ENCODE assay signal across 27 cellular contexts in genomic region chr9:130294664-130295063, GRCh38. TPM values are rescaled to one million over a fixed set of nuclear protein-coding genes. Genes with fewer than 3 reads are reported as not detected.
"Had no signal": no experiment of that assay in that cellular context is flagged by ENCODE, and none has a peak within 500 bp of the region (broad histone marks: within the 10 kb centered on the region; RNA-seq: fewer than 3 reads in every experiment).

No MANE protein-coding gene starts in this region.

- H3K27ac ChIP-seq: neutrophil, pancreas, right lobe of liver, stomach, thoracic aorta, thyroid gland, tibial nerve, upper lobe of left lung had no signal

- ATAC-seq: naive thymus-derived CD8-positive, alpha-beta T cell; natural killer cell treated with Interleukin-12 subunit alpha and Interleukin-12 subunit beta and Interleukin-15 and Interleukin-18, amount 100 ng/mL, for 72 hours; pancreas; right cardiac atrium; right lobe of liver; stimulated activated effector memory CD8-positive, alpha-beta T cell treated with anti-CD3 and anti-CD28 coated beads, Interleukin-12 subunit alpha, Interleukin-12 subunit beta, amount 100 ng/mL, for 72 hours; stimulated activated naive B cell treated with anti-CD40 and anti-IgM and Interleukin-4, amounts not matched to agents 10 μg/mL and 1 μg/mL and 100 μg/mL, for 72 hours had no signal

- H3K27me3 ChIP-seq: pancreas, right lobe of liver, sigmoid colon, thyroid gland, upper lobe of left lung had no signal

- FAIRE-seq: pancreas, small intestine, urothelium cell line had no signal

- H3K9me3 ChIP-seq: neutrophil, pancreas, right lobe of liver, sigmoid colon, stomach, thoracic aorta, thyroid gland, tibial nerve, upper lobe of left lung had no signal

- DNase-seq: naive B cell; naive thymus-derived CD8-positive, alpha-beta T cell; nephron progenitor cell; nucleus accumbens; pancreas; small intestine; stimulated activated CD4-positive, alpha-beta T cell treated with anti-CD3 and anti-CD28 coated beads, Interleukin-15, amount 100 ng/mL, for 24 hours; stimulated activated CD4-positive, alpha-beta T cell treated with anti-CD3 and anti-CD28 coated beads, Interleukin-2, amount 100 ng/mL, for 24 hours; stimulated activated CD4-positive, alpha-beta T cell treated with anti-CD3 and anti-CD28 coated beads, Interleukin-2, amount 100 ng/mL, for 48 hours; stimulated activated CD4-positive, alpha-beta T cell treated with anti-CD3 and anti-CD28 coated beads, Interleukin-4, amount 100 ng/mL, for 24 hours; stimulated activated naive B cell treated with anti-CD40 and anti-IgM and Interleukin-4, amounts not matched to agents 10 μg/mL and 1 μg/mL and 100 μg/mL, for 72 hours; stimulated activated naive CD4-positive, alpha-beta T cell treated with Interleukin-2 at 50 U/mL for 16 hours; stomach; thyroid gland; trophoblast cell; upper lobe of left lung had no signal

- H3K4me3 ChIP-seq: pancreas, right lobe of liver, sigmoid colon, stomach, thoracic aorta, thyroid gland, tibial nerve, upper lobe of left lung had no signal

- H3K36me3 ChIP-seq: neutrophil, pancreas, right lobe of liver, stomach, thoracic aorta, thyroid gland, tibial nerve, upper lobe of left lung had no signal

- H3K4me1 ChIP-seq: pancreas, right lobe of liver had no signal

RNA-seq across cellular contexts. Expression of gene HMCN2, which starts 29.1 kb away (rescaled TPM):
- total RNA-seq: naive thymus-derived CD8-positive, alpha-beta T cell; natural killer cell treated with Interleukin-12 subunit alpha and Interleukin-12 subunit beta and Interleukin-15 and Interleukin-18, amount 100 ng/mL, for 72 hours; neural crest cell; renal cortical epithelial cell had no signal
- polyA plus RNA-seq: naive thymus-derived CD8-positive, alpha-beta T cell had no signal
